17 cellular contexts compared by ENCODE assay signal in genomic region chr2:12180046-12180445, GRCh38.
"Had no signal": no experiment of that assay in that cellular context is flagged by ENCODE, and none has a peak within 500 bp of the region (broad histone marks: within the 10 kb centered on the region; RNA-seq: fewer than 3 reads in every experiment).

No MANE protein-coding gene starts in this region.

- ATAC-seq: mucosa of descending colon; naive thymus-derived CD8-positive, alpha-beta T cell; stimulated activated effector memory CD8-positive, alpha-beta T cell treated with anti-CD3 and anti-CD28 coated beads, Interleukin-12 subunit alpha, Interleukin-12 subunit beta, amount 100 ng/mL, for 72 hours; stimulated activated naive CD8-positive, alpha-beta T cell treated with anti-CD3 and anti-CD28 coated beads, Interleukin-15, Interleukin-2, amounts not matched to agents 100 U/mL and 50 U/mL, for 24 hours had no signal

- DNase-seq: dorsolateral prefrontal cortex; effector CD8-positive, alpha-beta T cell; foreskin melanocyte; head of caudate nucleus; kidney glomerular epithelial cell; mucosa of descending colon; naive thymus-derived CD8-positive, alpha-beta T cell; posterior cingulate gyrus; small intestine; stimulated activated CD4-positive, alpha-beta T cell treated with anti-CD3 and anti-CD28 coated beads, Interleukin-12 subunit alpha, Interleukin-12 subunit beta, amount 100 ng/mL, for 4 hours; stimulated activated CD8-positive, alpha-beta memory T cell treated with anti-CD3 and anti-CD28 coated beads, Interleukin-4, amount 100 ng/mL, for 48 hours; stimulated activated naive CD8-positive, alpha-beta T cell treated with anti-CD3 and anti-CD28 coated beads, Interleukin-15, Interleukin-2, amounts not matched to agents 100 U/mL and 50 U/mL, for 24 hours; thyroid gland had no signal

- H3K4me3 ChIP-seq: coronary artery, dorsolateral prefrontal cortex, hepatocyte, mucosa of descending colon, suprapubic skin, thyroid gland had no signal
